13 cellular contexts compared by ENCODE assay signal in the genomic region with DNA sequence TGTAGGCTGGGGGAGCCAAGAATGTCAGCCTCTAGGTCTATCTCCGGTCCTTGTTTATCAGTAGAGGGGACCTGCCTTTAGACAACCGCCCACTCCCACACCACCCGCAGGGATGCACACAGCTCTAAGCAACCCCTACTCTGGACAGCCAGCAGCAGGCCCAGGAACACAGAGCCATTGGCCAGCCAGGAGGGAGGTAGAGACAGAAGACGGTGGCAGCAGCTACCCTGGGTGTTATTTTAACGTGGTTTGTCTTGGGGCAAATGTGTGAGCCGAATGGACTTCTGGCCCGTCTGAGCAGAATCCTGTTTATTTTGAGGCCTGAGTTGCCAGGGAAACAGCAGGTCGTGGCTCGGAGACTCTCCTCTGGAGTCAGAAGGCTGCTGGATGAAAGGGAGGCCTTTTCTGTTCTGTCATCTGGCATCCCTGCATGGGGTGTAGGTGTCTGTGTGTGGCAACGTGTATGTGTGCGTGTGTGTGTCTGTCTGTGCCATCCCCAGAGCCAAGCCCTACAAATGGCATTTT. TPM values are rescaled to one million over a fixed set of nuclear protein-coding genes. Genes with fewer than 3 reads are reported as not detected.
DNase-seq lines count a peak whose midpoint lies in the region; ATAC-seq and TF ChIP-seq lines count a peak whose summit lies in the region.
"Had no signal": no experiment of that assay in that cellular context is flagged by ENCODE, and none has a peak within 500 bp of the region (broad histone marks: within the 10 kb centered on the region; RNA-seq: fewer than 3 reads in every experiment).

No MANE protein-coding gene starts in this region.

- no peaks in the 10 kb centered on the region for H3K36me3 Mint-ChIP-seq in chondrocyte (ENCODE audit: low read depth)
- H3K36me3 Mint-ChIP-seq in stimulated activated memory B cell treated with anti-CD40 and anti-IgM and Interleukin-4, amounts not matched to agents 10 μg/mL and 1 μg/mL and 100 μg/mL, for 72 hours = no peaks in the 10 kb centered on the region

- peak; percentile 50 for DNase-seq in NCI-H69 (lab: John Stamatoyannopoulos, UW)
- DNase-seq in chondrocyte (ENCODE audit: low spot score) = no peak
- no peak for DNase-seq in left lobe of liver (ENCODE audit: low spot score)
- no peak for DNase-seq in stimulated activated naive CD4-positive, alpha-beta T cell (lab: John Stamatoyannopoulos, UW)
- DNase-seq in 8988T = no peak
- no peak for DNase-seq in NCI-H446 treated with DMSO at 0.1 percent for 48 hours (lab: John Stamatoyannopoulos, UW)
- DNase-seq in NCI-H1694 treated with DMSO at 0.1 percent for 48 hours (lab: John Stamatoyannopoulos, UW) = no peak
- DNase-seq: activated gamma-delta T cell treated with Interleukin-2 at 50 U/mL for 16 hours, NCI-H2029, RPMI8226 had no signal

- TF ChIP-seq CTCF in chondrocyte (IDR thresholded peaks at IDR 0.05) = no peak

- peak overlapping the region; percentile 93 for H3K27ac Mint-ChIP-seq in chondrocyte (ENCODE audit: unreplicated experiment)
- no peak overlapping the region for H3K27ac Mint-ChIP-seq in stimulated activated memory B cell treated with anti-CD40 and anti-IgM and Interleukin-4, amounts not matched to agents 10 μg/mL and 1 μg/mL and 100 μg/mL, for 72 hours
- H3K27ac Mint-ChIP-seq: progenitor cell of endocrine pancreas had no signal

- H3K27me3 Mint-ChIP-seq in chondrocyte (ENCODE audit: low read depth) = no peaks in the 10 kb centered on the region
- peaks cover 22% of the 10 kb centered on the region for H3K27me3 Mint-ChIP-seq in stimulated activated memory B cell treated with anti-CD40 and anti-IgM and Interleukin-4, amounts not matched to agents 10 μg/mL and 1 μg/mL and 100 μg/mL, for 72 hours

- H3K4me3 Mint-ChIP-seq in chondrocyte (ENCODE audit: unreplicated experiment) = no peak overlapping the region
- no peak overlapping the region for H3K4me3 Mint-ChIP-seq in stimulated activated memory B cell treated with anti-CD40 and anti-IgM and Interleukin-4, amounts not matched to agents 10 μg/mL and 1 μg/mL and 100 μg/mL, for 72 hours

- peaks cover 33% of the 10 kb centered on the region for H3K4me1 Mint-ChIP-seq in chondrocyte (ENCODE audit: low read depth)
- H3K4me1 Mint-ChIP-seq in stimulated activated memory B cell treated with anti-CD40 and anti-IgM and Interleukin-4, amounts not matched to agents 10 μg/mL and 1 μg/mL and 100 μg/mL, for 72 hours = no peaks in the 10 kb centered on the region

- peak; percentile 39 for ATAC-seq in left lobe of liver
- ATAC-seq in stimulated activated memory B cell treated with anti-CD40 and anti-IgM and Interleukin-4, amounts not matched to agents 10 μg/mL and 1 μg/mL and 100 μg/mL, for 72 hours = peak; percentile 39
- ATAC-seq: activated CD4-positive, CD25-positive, alpha-beta regulatory T cell treated with anti-CD3 and anti-CD28 coated beads, Interleukin-2, amount 50 U/mL, for 24 hours had no signal

- no peaks in the 10 kb centered on the region for H3K9me3 Mint-ChIP-seq in chondrocyte (ENCODE audit: low read depth)
- no peaks in the 10 kb centered on the region for H3K9me3 Mint-ChIP-seq in stimulated activated memory B cell treated with anti-CD40 and anti-IgM and Interleukin-4, amounts not matched to agents 10 μg/mL and 1 μg/mL and 100 μg/mL, for 72 hours

RNA-seq across cellular contexts. Expression of a gene that starts 0.4 kb away (rescaled TPM):
- total RNA-seq in chondrocyte (2.9 to 7.9 TPM (median 6.9 TPM) in 3 replicates), left lobe of liver (0.25 TPM)
- total RNA-seq: progenitor cell of endocrine pancreas had no signal
